1 cellular context compared by ENCODE assay signal in genomic region chr14:104793703-104793959, GRCh38.
TF ChIP-seq lines count a peak whose summit lies in the region.

No MANE protein-coding gene starts in this region.

TF ChIP-seq in A549, 52 proteins besides CTCF, POLR2A, EP300 and RAD21 (continued from another document):
- TF ChIP-seq E2F6 (IDR thresholded peaks at IDR 0.05; ENCODE audit: borderline replicate concordance, low read depth) (no peak), RFX5 (IDR thresholded peaks at IDR 0.05) (no peak), RCOR1 (IDR thresholded peaks at IDR 0.05; ENCODE audit: low read depth, low read length) (no peak), CEBPB (IDR thresholded peaks at IDR 0.05) (no peak)
TF ChIP-seq in A549: peak in this region for 0.
